In the genomic region with DNA sequence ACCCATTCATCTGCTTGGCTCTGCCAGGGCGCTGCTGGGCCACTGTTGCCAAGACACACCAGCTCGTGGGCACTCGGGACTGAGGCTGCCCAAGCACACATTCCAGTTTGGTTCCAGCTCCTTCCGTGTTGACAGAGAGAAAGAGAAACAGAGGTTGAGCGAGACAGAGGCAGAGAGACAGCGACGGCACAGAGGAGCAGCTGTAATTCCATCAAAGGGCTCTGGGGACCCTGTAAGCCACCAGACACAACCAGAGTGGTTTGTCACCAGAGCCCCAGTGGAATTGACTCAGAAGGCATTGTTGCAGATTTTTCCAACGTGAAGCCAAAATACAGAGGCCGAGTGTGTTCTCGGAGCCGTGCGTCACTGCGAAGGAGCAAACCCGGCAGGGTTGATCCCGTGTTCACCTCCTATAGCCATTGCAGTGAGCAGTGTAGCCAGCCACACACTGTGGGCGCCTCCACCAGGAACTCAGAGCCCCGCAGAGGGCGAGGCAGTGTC, we compare ENCODE assay signal across 1 cellular context.
TF ChIP-seq lines count a peak whose summit lies in the region.

No MANE protein-coding gene starts in this region.

TF ChIP-seq in GM23338, 12 proteins besides CTCF, POLR2A, EP300 and RAD21 (continued from another document):
- TF ChIP-seq ZNF462 (CRISPR knock-in tag; IDR thresholded peaks at IDR 0.05): no peak
- no peak for TF ChIP-seq STAT1 (IDR thresholded peaks at IDR 0.05; ENCODE audit: unreplicated experiment)
- TF ChIP-seq ETS1 (IDR thresholded peaks at IDR 0.05): no peak
- TF ChIP-seq REST (IDR thresholded peaks at IDR 0.05; ENCODE audit: unreplicated experiment): no peak
TF ChIP-seq in GM23338: peak in this region for 0.
